1 cellular context compared by ENCODE assay signal in genomic region chr11:22432331-22433065, GRCh38.
TF ChIP-seq lines count a peak whose summit lies in the region.

No MANE protein-coding gene starts in this region.

TF ChIP-seq in SK-N-SH, 30 proteins besides CTCF, POLR2A, EP300 and RAD21 (continued from another document):
- TF ChIP-seq RXRA (IDR thresholded peaks at IDR 0.05; ENCODE audit: borderline replicate concordance, low read depth) (no peak), MAX (IDR thresholded peaks at IDR 0.05; ENCODE audit: low read depth) (no peak), NRF1 (IDR thresholded peaks at IDR 0.05; ENCODE audit: low read depth, low read length) (no peak), PBX3 (IDR thresholded peaks at IDR 0.05) (no peak)
